In the genomic region with DNA sequence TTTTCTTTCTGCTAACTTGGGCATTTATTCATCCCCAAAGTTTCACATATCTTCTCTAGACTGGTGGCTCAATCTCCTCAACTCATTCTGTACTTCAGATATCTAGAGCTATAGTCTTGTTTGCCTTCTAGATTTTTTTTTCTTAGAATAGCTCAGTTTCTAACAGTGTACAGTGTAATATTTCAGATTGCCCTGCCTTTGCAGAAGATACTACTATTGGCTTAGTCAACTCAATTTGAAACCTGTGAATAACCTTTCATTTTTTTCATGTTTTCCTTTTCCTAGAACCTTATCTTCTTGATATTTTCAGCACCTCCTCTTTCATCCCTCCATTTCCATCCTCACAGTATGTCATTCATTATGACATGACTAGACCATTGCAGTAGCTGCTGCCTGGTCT, we compare ENCODE assay signal across 18 cellular contexts.
DNase-seq lines count a peak whose midpoint lies in the region; ATAC-seq and TF ChIP-seq lines count a peak whose summit lies in the region.
"Had no signal": no experiment of that assay in that cellular context is flagged by ENCODE, and none has a peak within 500 bp of the region (broad histone marks: within the 10 kb centered on the region; RNA-seq: fewer than 3 reads in every experiment).

No MANE protein-coding gene starts in this region.

- H3K9me3 Mint-ChIP-seq in activated CD8-positive, alpha-beta memory T cell treated with anti-CD3 and anti-CD28 coated beads, Interleukin-2, amount 10 ng/mL, durations not matched to agents 7 days and 5 days (ENCODE audit: low read depth) = no peaks in the 10 kb centered on the region
- H3K9me3 Mint-ChIP-seq in T-helper 1 cell treated with Interleukin-12 subunit alpha and Interleukin-12 subunit beta and Interleukin-4 antibody, amounts not matched to agents 30 μg/mL and 1 μg/mL, for 36 hours = no peaks in the 10 kb centered on the region
- H3K9me3 Mint-ChIP-seq in immature natural killer cell (no peaks in the 10 kb centered on the region), chondrocyte (ENCODE audit: low read depth) (peaks cover 3% of the 10 kb centered on the region)

- H3K27me3 Mint-ChIP-seq in activated CD8-positive, alpha-beta memory T cell treated with anti-CD3 and anti-CD28 coated beads, Interleukin-2, amount 10 ng/mL, durations not matched to agents 7 days and 5 days = peaks cover 28% of the 10 kb centered on the region
- peaks cover 11% of the 10 kb centered on the region for H3K27me3 Mint-ChIP-seq in T-helper 1 cell treated with Interleukin-12 subunit alpha and Interleukin-12 subunit beta and Interleukin-4 antibody, amounts not matched to agents 30 μg/mL and 1 μg/mL, for 36 hours (ENCODE audit: low read depth)
- peaks cover 0 to 7% (median 5%) of the 10 kb centered on the region in 3 donors for H3K27me3 Mint-ChIP-seq in immature natural killer cell (ENCODE audit: low read depth in 3 of 3)
- peaks cover 3% of the 10 kb centered on the region for H3K27me3 Mint-ChIP-seq in chondrocyte (ENCODE audit: low read depth)

- TF ChIP-seq CTCF in chondrocyte (IDR thresholded peaks at IDR 0.05) = no peak

- DNase-seq in activated CD8-positive, alpha-beta memory T cell treated with anti-CD3 and anti-CD28 coated beads, Interleukin-2, amount 10 ng/mL, durations not matched to agents 7 days and 5 days = no peak
- no peak for DNase-seq in activated CD8-positive, alpha-beta memory T cell treated with anti-CD3 and anti-CD28 coated beads, Interleukin-2, amount 50 U/mL, for 48 hours
- DNase-seq in immature natural killer cell = no peak
- no peak for DNase-seq in activated gamma-delta T cell treated with Interleukin-2 at 50 U/mL for 16 hours
- no peak for DNase-seq in chondrocyte (ENCODE audit: low spot score)
- DNase-seq: AML-193; Calu3; CD4-positive, alpha-beta memory T cell; DMS 273 treated with DMSO at 0.1 percent for 48 hours; DMS53; DND-41; EL; GM23248 had no signal

- no peak overlapping the region for H3K4me3 Mint-ChIP-seq in activated CD8-positive, alpha-beta memory T cell treated with anti-CD3 and anti-CD28 coated beads, Interleukin-2, amount 10 ng/mL, durations not matched to agents 7 days and 5 days
- no peak overlapping the region for H3K4me3 Mint-ChIP-seq in T-helper 1 cell treated with Interleukin-12 subunit alpha and Interleukin-12 subunit beta and Interleukin-4 antibody, amounts not matched to agents 30 μg/mL and 1 μg/mL, for 36 hours
- H3K4me3 Mint-ChIP-seq in immature natural killer cell (peak overlapping the region; percentile 2 to 90 (median 81)), chondrocyte (ENCODE audit: unreplicated experiment) (no peak overlapping the region)
- H3K4me3 Mint-ChIP-seq: CD4-positive, alpha-beta memory T cell; IgD-negative memory B cell had no signal

- H3K27ac Mint-ChIP-seq in activated CD8-positive, alpha-beta memory T cell treated with anti-CD3 and anti-CD28 coated beads, Interleukin-2, amount 10 ng/mL, durations not matched to agents 7 days and 5 days = no peak overlapping the region
- H3K27ac Mint-ChIP-seq in T-helper 1 cell treated with Interleukin-12 subunit alpha and Interleukin-12 subunit beta and Interleukin-4 antibody, amounts not matched to agents 30 μg/mL and 1 μg/mL, for 36 hours = peak overlapping the region; percentile 17
- H3K27ac Mint-ChIP-seq in immature natural killer cell (peak overlapping the region in 4 of 6 donors; percentile 48 to 94 (median 81)), chondrocyte (ENCODE audit: unreplicated experiment) (no peak overlapping the region)
- H3K27ac Mint-ChIP-seq: CD4-positive, alpha-beta memory T cell; IgD-negative memory B cell had no signal

- ATAC-seq in activated CD8-positive, alpha-beta memory T cell treated with anti-CD3 and anti-CD28 coated beads, Interleukin-2, amount 10 ng/mL, durations not matched to agents 7 days and 5 days = peak; percentile 23
- ATAC-seq in GM21576 (IDR thresholded peaks at IDR 0.05; ENCODE audit: unreplicated experiment) = no peak
- ATAC-seq: GM12878, HepG2 had no signal

- CTCF ChIA-PET in activated CD8-positive, alpha-beta memory T cell treated with anti-CD3 and anti-CD28 coated beads, Interleukin-2, amount 10 ng/mL, durations not matched to agents 7 days and 5 days (lab: Charles Lee) = no interaction called here

- peaks cover 19% of the 10 kb centered on the region for H3K4me1 Mint-ChIP-seq in activated CD8-positive, alpha-beta memory T cell treated with anti-CD3 and anti-CD28 coated beads, Interleukin-2, amount 10 ng/mL, durations not matched to agents 7 days and 5 days
- peaks cover 3% of the 10 kb centered on the region for H3K4me1 Mint-ChIP-seq in T-helper 1 cell treated with Interleukin-12 subunit alpha and Interleukin-12 subunit beta and Interleukin-4 antibody, amounts not matched to agents 30 μg/mL and 1 μg/mL, for 36 hours (ENCODE audit: low read depth)
- H3K4me1 Mint-ChIP-seq in immature natural killer cell (peaks cover 42 to 68% of the 10 kb centered on the region in 2 donors), chondrocyte (ENCODE audit: low read depth) (no peaks in the 10 kb centered on the region)
- H3K4me1 Mint-ChIP-seq: IgD-negative memory B cell had no signal

- H3K36me3 Mint-ChIP-seq in activated CD8-positive, alpha-beta memory T cell treated with anti-CD3 and anti-CD28 coated beads, Interleukin-2, amount 10 ng/mL, durations not matched to agents 7 days and 5 days = peaks cover 2% of the 10 kb centered on the region
- H3K36me3 Mint-ChIP-seq in T-helper 1 cell treated with Interleukin-12 subunit alpha and Interleukin-12 subunit beta and Interleukin-4 antibody, amounts not matched to agents 30 μg/mL and 1 μg/mL, for 36 hours (ENCODE audit: low read depth) = no peaks in the 10 kb centered on the region
- H3K36me3 Mint-ChIP-seq in immature natural killer cell = peaks cover 0 to 4% (median 0%) of the 10 kb centered on the region in 3 donors
- H3K36me3 Mint-ChIP-seq in chondrocyte (ENCODE audit: low read depth) = no peaks in the 10 kb centered on the region
- H3K36me3 Mint-ChIP-seq: CD4-positive, alpha-beta memory T cell; IgD-negative memory B cell had no signal

Comparison
In these comparisons a context has a peak if more than half of its experiments do, and no peak if none do; other contexts are left out.
1. H3K27ac Mint-ChIP-seq: peak in T-helper 1 cell treated with Interleukin-12 subunit alpha and Interleukin-12 subunit beta and Interleukin-4 antibody, amounts not matched to agents 30 μg/mL and 1 μg/mL, for 36 hours (single experiment) and immature natural killer cell (4 of 6); none in activated CD8-positive, alpha-beta memory T cell treated with anti-CD3 and anti-CD28 coated beads, Interleukin-2, amount 10 ng/mL, durations not matched to agents 7 days and 5 days (single experiment) and chondrocyte (single experiment).
2. H3K4me3 Mint-ChIP-seq: peak in immature natural killer cell (5 of 5); none in activated CD8-positive, alpha-beta memory T cell treated with anti-CD3 and anti-CD28 coated beads, Interleukin-2, amount 10 ng/mL, durations not matched to agents 7 days and 5 days (single experiment), T-helper 1 cell treated with Interleukin-12 subunit alpha and Interleukin-12 subunit beta and Interleukin-4 antibody, amounts not matched to agents 30 μg/mL and 1 μg/mL, for 36 hours (single experiment) and chondrocyte (single experiment).